Comparison of ENCODE assay signal across 19 cellular contexts in the genomic region with DNA sequence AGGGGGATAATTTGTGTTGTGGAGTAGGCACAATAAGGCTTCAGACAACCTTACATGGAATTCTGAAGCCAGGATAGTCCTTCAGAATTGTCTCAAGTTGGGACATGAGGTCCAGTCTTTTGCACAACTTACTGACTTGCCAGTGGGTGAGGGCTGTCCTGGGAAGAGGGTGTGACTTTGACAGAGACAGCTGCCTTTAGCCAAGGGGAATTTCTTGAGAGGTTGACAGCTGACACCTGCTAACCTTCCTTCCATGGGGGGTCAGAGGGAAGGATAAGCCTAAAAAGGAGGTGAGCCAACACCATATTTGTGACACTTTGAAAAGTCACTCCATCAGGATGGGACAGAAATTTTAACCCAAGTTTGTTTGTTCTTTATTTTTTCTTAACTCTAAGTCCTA.
"Had no signal": no experiment of that assay in that cellular context is flagged by ENCODE, and none has a peak within 500 bp of the region (broad histone marks: within the 10 kb centered on the region; RNA-seq: fewer than 3 reads in every experiment).

No MANE protein-coding gene starts in this region.

- DNase-seq: IMR-90, Karpas-422, KG1, NCI-H1048, NCI-H1105, NCI-H1417, NCI-H146, NCI-H1694 treated with DMSO at 0.1 percent for 48 hours, NCI-H1930, NCI-H2081, NCI-H2107, NCI-H2227 treated with DMSO at 0.1 percent for 48 hours, NCI-H524, NCI-H526 treated with DMSO at 0.1 percent for 48 hours, NCI-H748 treated with DMSO at 0.1 percent for 48 hours, Right ventricle myocardium superior, SIG-M5 had no signal

- ATAC-seq: HepG2, SK-N-SH treated with all-trans-retinoic acid at 6 μM for 48 hours had no signal
